2 cellular contexts compared by ENCODE assay signal in genomic region chr16:10031473-10031872, GRCh38.
TF ChIP-seq lines count a peak whose summit lies in the region.

No MANE protein-coding gene starts in this region.

TF ChIP-seq in HCT116, 20 proteins besides CTCF, POLR2A, EP300 and RAD21:
- no peak for TF ChIP-seq REST (IDR thresholded peaks at IDR 0.05; ENCODE audit: low read depth)

TF ChIP-seq in GM12878, 131 proteins besides CTCF, POLR2A, EP300 and RAD21:
- TF ChIP-seq ZNF274 (IDR thresholded peaks at IDR 0.05; ENCODE audit: insufficient read depth, insufficient read length) (no peak), SMC3 (IDR thresholded peaks at IDR 0.05; ENCODE audit: borderline replicate concordance, low read length) (peak; percentile 11; the same call in 1 of the 2 replicates)
